In the genomic region with DNA sequence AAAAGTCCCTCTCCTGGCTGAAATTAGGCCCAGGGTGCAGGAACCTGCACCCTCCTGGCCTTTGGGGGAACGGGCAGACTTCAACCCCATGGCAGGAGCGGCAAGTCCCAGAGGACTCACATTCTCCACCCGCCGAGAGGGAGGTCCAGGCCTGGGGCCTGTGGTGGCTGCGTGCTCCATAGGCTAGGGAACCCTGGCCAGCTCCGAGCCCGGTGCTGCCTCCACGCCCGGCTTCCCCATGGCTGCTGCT, we compare ENCODE assay signal across 2 cellular contexts.
TF ChIP-seq lines count a peak whose summit lies in the region.

No MANE protein-coding gene starts in this region.

TF ChIP-seq in HCT116, 20 proteins besides CTCF, POLR2A, EP300 and RAD21:
- TF ChIP-seq FOSL1 (IDR thresholded peaks at IDR 0.05; ENCODE audit: low read depth) (no peak), JUND (IDR thresholded peaks at IDR 0.05) (no peak), EGR1 (IDR thresholded peaks at IDR 0.05; ENCODE audit: low read depth) (no peak), SP1 (IDR thresholded peaks at IDR 0.05; ENCODE audit: low read depth) (no peak), EZH2 (IDR thresholded peaks at IDR 0.05) (no peak), ZFX (IDR thresholded peaks at IDR 0.05) (no peak; the same call in 1 of the 2 replicates), CBX3 (IDR thresholded peaks at IDR 0.05; ENCODE audit: low read depth) (no peak), TCF7L2 (IDR thresholded peaks at IDR 0.05; ENCODE audit: borderline replicate concordance, extremely low read depth, insufficient read depth, insufficient read length) (no peak), CEBPB (IDR thresholded peaks at IDR 0.05; ENCODE audit: low read depth) (no peak)
- TF ChIP-seq, protein P1, sequence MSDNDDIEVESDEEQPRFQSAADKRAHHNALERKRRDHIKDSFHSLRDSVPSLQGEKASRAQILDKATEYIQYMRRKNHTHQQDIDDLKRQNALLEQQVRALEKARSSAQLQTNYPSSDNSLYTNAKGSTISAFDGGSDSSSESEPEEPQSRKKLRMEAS (IDR thresholded peaks at IDR 0.05) = no peak
- TF ChIP-seq, protein P2, sequence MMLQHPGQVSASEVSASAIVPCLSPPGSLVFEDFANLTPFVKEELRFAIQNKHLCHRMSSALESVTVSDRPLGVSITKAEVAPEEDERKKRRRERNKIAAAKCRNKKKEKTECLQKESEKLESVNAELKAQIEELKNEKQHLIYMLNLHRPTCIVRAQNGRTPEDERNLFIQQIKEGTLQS (IDR thresholded peaks at IDR 0.05) = no peak
- TF ChIP-seq, protein P3, sequence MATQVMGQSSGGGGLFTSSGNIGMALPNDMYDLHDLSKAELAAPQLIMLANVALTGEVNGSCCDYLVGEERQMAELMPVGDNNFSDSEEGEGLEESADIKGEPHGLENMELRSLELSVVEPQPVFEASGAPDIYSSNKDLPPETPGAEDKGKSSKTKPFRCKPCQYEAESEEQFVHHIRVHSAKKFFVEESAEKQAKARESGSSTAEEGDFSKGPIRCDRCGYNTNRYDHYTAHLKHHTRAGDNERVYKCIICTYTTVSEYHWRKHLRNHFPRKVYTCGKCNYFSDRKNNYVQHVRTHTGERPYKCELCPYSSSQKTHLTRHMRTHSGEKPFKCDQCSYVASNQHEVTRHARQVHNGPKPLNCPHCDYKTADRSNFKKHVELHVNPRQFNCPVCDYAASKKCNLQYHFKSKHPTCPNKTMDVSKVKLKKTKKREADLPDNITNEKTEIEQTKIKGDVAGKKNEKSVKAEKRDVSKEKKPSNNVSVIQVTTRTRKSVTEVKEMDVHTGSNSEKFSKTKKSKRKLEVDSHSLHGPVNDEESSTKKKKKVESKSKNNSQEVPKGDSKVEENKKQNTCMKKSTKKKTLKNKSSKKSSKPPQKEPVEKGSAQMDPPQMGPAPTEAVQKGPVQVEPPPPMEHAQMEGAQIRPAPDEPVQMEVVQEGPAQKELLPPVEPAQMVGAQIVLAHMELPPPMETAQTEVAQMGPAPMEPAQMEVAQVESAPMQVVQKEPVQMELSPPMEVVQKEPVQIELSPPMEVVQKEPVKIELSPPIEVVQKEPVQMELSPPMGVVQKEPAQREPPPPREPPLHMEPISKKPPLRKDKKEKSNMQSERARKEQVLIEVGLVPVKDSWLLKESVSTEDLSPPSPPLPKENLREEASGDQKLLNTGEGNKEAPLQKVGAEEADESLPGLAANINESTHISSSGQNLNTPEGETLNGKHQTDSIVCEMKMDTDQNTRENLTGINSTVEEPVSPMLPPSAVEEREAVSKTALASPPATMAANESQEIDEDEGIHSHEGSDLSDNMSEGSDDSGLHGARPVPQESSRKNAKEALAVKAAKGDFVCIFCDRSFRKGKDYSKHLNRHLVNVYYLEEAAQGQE (IDR thresholded peaks at IDR 0.05; ENCODE audit: low read depth) = no peak

TF ChIP-seq in GM12878, 131 proteins besides CTCF, POLR2A, EP300 and RAD21:
- TF ChIP-seq RB1 (IDR thresholded peaks at IDR 0.05; ENCODE audit: borderline replicate concordance) (no peak), ZNF217 (IDR thresholded peaks at IDR 0.05) (no peak)
- TF ChIP-seq, protein P4, sequence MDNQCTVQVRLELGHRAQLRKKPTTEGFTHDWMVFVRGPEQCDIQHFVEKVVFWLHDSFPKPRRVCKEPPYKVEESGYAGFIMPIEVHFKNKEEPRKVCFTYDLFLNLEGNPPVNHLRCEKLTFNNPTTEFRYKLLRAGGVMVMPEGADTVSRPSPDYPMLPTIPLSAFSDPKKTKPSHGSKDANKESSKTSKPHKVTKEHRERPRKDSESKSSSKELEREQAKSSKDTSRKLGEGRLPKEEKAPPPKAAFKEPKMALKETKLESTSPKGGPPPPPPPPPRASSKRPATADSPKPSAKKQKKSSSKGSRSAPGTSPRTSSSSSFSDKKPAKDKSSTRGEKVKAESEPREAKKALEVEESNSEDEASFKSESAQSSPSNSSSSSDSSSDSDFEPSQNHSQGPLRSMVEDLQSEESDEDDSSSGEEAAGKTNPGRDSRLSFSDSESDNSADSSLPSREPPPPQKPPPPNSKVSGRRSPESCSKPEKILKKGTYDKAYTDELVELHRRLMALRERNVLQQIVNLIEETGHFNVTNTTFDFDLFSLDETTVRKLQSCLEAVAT (IDR thresholded peaks at IDR 0.05) = no peak
TF ChIP-seq in GM12878: peak in this region for 0.
